8 cellular contexts compared by ENCODE assay signal in genomic region chr7:73154586-73155038, GRCh38.
DNase-seq lines count a peak whose midpoint lies in the region; ATAC-seq, FAIRE-seq and TF ChIP-seq lines count a peak whose summit lies in the region.
"Not testable (repeated sequence)": the region's sequence is repeated elsewhere in the genome, so short reads cannot be mapped to it uniquely, and the experiment has no call there.

No MANE protein-coding gene starts in this region.

- H3K9me3 ChIP-seq in aorta (ENCODE audit: control insufficient read depth, low read length) = not testable (repeated sequence)

- not testable (repeated sequence) for TF ChIP-seq POLR2A in lower leg skin (IDR thresholded peaks at IDR 0.05)

- not testable (repeated sequence) for H3K4me1 ChIP-seq in aorta (ENCODE audit: control insufficient read depth in 1 of 2, insufficient read depth in 2 of 2, low read length in 2 of 2)

- 0% methylated on average over 20 of the region's 48 CpGs; no CpG with 5 or more reads in 1 of the 2 donors for WGBS in lower leg skin, 2 donors
- 0 to 1% methylated on average over 12 to 37 of the region's 48 CpGs for WGBS in aorta, 2 donors

- intact Hi-C loops in lower leg skin (cut with DNase I; ENCODE audit: low total_unique reads); aorta (cut with DNase I): not testable (repeated sequence)

- ATAC-seq in GM19372 (IDR thresholded peaks at IDR 0.05; ENCODE audit: low read depth, unreplicated experiment) = peak; percentile 77
- peak; percentile 76 for ATAC-seq in HG03025 (IDR thresholded peaks at IDR 0.05; ENCODE audit: low FRiP score, unreplicated experiment)
- ATAC-seq in aorta (ENCODE audit: low FRiP score) = peak; percentile 96

- H3K27ac ChIP-seq in aorta (ENCODE audit: low read depth in 1 of 2, low read length in 2 of 2) = not testable (repeated sequence)

- FAIRE-seq in RCC 7860 (lab: Jason Lieb, UNC) = not testable (repeated sequence)

- peak; percentile 41 for DNase-seq in RCC 7860 (ENCODE audit: low spot score)
- peak; percentile 67 for DNase-seq in activated T-cell treated with anti-CD3 and anti-CD28 coated beads for 24 hours (ENCODE audit: low read depth)
- peak; percentile 79 for DNase-seq in ecto neural progenitor cell (ENCODE audit: low spot score)
- DNase-seq in lower leg skin (ENCODE audit: low spot score in 2 of 2) = peak; percentile 75 to 96
- DNase-seq in stimulated activated CD4-positive, alpha-beta T cell treated with anti-CD3 and anti-CD28 coated beads, Interleukin-15, amount 100 ng/mL, for 48 hours (ENCODE audit: low read depth in 2 of 2) = peak; percentile 61 to 71
- DNase-seq in aorta = peak; percentile 91 to 92

- TF ChIP-seq CTCF in lower leg skin (IDR thresholded peaks at IDR 0.05) = not testable (repeated sequence)

- not testable (repeated sequence) for H3K27me3 ChIP-seq in aorta (ENCODE audit: control insufficient read depth in 1 of 2, insufficient read depth in 2 of 2, low read length in 1 of 2)

- not testable (repeated sequence) for H3K4me3 ChIP-seq in lower leg skin (ENCODE audit: low read depth, poor library complexity, severe bottlenecking)
- H3K4me3 ChIP-seq in aorta (ENCODE audit: low read length in 2 of 2) = peak overlapping the region in 1 of 2 donors; percentile 47

- H3K36me3 ChIP-seq in aorta (ENCODE audit: control insufficient read depth in 1 of 2, insufficient read depth in 2 of 2, low read length in 1 of 2) = not testable (repeated sequence)

Comparison
In these comparisons a context has a peak if more than half of its experiments do, and no peak if none do; other contexts are left out.
1. DNase-seq: peak in every context shown above with its lines; median percentile 92 in aorta; 86 in lower leg skin; 79 in ecto neural progenitor cell; 67 in activated T-cell treated with anti-CD3 and anti-CD28 coated beads for 24 hours; 66 in stimulated activated CD4-positive, alpha-beta T cell treated with anti-CD3 and anti-CD28 coated beads, Interleukin-15, amount 100 ng/mL, for 48 hours; 41 in RCC 7860.